ENCODE assay signal across 17 cellular contexts in genomic region chr17:4648741-4649140, GRCh38. TPM values are rescaled to one million over a fixed set of nuclear protein-coding genes. Genes with fewer than 3 reads are reported as not detected.
A peak's percentile ranks its signal among the peaks of the same experiment; 100 is the strongest.
DNase-seq lines count a peak whose midpoint lies in the region; ATAC-seq and TF ChIP-seq lines count a peak whose summit lies in the region.
"Had no signal": no experiment of that assay in that cellular context is flagged by ENCODE, and none has a peak within 500 bp of the region (broad histone marks: within the 10 kb centered on the region; RNA-seq: fewer than 3 reads in every experiment).

No MANE protein-coding gene starts in this region.

- no peaks in the 10 kb centered on the region for H3K4me1 Mint-ChIP-seq in CD8-positive, alpha-beta T cell (ENCODE audit: low read depth)
- no peaks in the 10 kb centered on the region for H3K4me1 Mint-ChIP-seq in activated T-helper 2 cell treated with anti-CD3 and anti-CD28 coated beads, Interferon-gamma antibody, Interleukin-2, Interleukin-4, amounts not matched to agents 10 μg/mL and 5 μg/mL and 100 μg/mL, durations not matched to agents 14 hours and 24 hours and 36 hours (ENCODE audit: low read depth)
- H3K4me1 Mint-ChIP-seq: naive B cell; stimulated activated effector memory CD8-positive, alpha-beta T cell treated with anti-CD3 and anti-CD28 coated beads, Interleukin-12 subunit alpha, Interleukin-12 subunit beta, amount 100 ng/mL, for 72 hours had no signal

- DNase-seq in DMS79 (lab: John Stamatoyannopoulos, UW) (peak; percentile 39), NCI-H2029 treated with DMSO at 0.1 percent for 48 hours (lab: John Stamatoyannopoulos, UW) (peak; percentile 94), OCI-M1 (lab: John Stamatoyannopoulos, UW) (peak; percentile 7), mucosa of descending colon (peak in 1 of 3 donors; percentile 82), GDM1 (lab: John Stamatoyannopoulos, UW) (no peak)
- no peak for DNase-seq in CD8-positive, alpha-beta T cell
- DNase-seq in activated T-helper 2 cell treated with anti-CD3 and anti-CD28 coated beads, Interferon-gamma antibody, Interleukin-2, Interleukin-4, amounts not matched to agents 10 μg/mL and 5 μg/mL and 100 μg/mL, durations not matched to agents 14 hours and 24 hours and 36 hours (ENCODE audit: low spot score) = no peak
- DNase-seq: activated naive CD4-positive, alpha-beta T cell treated with anti-CD3 and anti-CD28 coated beads, Interleukin-2, amount 50 U/mL, for 16 hours; GM23248; Karpas-422; naive B cell; stimulated activated CD4-positive, alpha-beta T cell treated with anti-CD3 and anti-CD28 coated beads, Interleukin-2, amount 100 ng/mL, for 48 hours had no signal

- POLR2A ChIA-PET in CD8-positive, alpha-beta T cell (lab: Charles Lee) = no interaction called here

- H3K27me3 Mint-ChIP-seq in CD8-positive, alpha-beta T cell (ENCODE audit: low read depth) = peaks cover 23% of the 10 kb centered on the region
- H3K27me3 Mint-ChIP-seq in activated T-helper 2 cell treated with anti-CD3 and anti-CD28 coated beads, Interferon-gamma antibody, Interleukin-2, Interleukin-4, amounts not matched to agents 10 μg/mL and 5 μg/mL and 100 μg/mL, durations not matched to agents 14 hours and 24 hours and 36 hours (ENCODE audit: low read depth) = peaks cover 45% of the 10 kb centered on the region

- no peak overlapping the region for H3K27ac Mint-ChIP-seq in CD8-positive, alpha-beta T cell
- H3K27ac Mint-ChIP-seq in activated T-helper 2 cell treated with anti-CD3 and anti-CD28 coated beads, Interferon-gamma antibody, Interleukin-2, Interleukin-4, amounts not matched to agents 10 μg/mL and 5 μg/mL and 100 μg/mL, durations not matched to agents 14 hours and 24 hours and 36 hours = no peak overlapping the region
- H3K27ac Mint-ChIP-seq: naive B cell; stimulated activated effector memory CD8-positive, alpha-beta T cell treated with anti-CD3 and anti-CD28 coated beads, Interleukin-12 subunit alpha, Interleukin-12 subunit beta, amount 100 ng/mL, for 72 hours had no signal

- no peak for TF ChIP-seq CTCF in mucosa of descending colon (IDR thresholded peaks at IDR 0.05)
- no peak for TF ChIP-seq CTCF in CD8-positive, alpha-beta T cell (IDR thresholded peaks at IDR 0.05)

- H3K9me3 ChIP-seq in mucosa of descending colon = no peaks in the 10 kb centered on the region
- no peaks in the 10 kb centered on the region for H3K9me3 ChIP-seq in CD8-positive, alpha-beta T cell (ENCODE audit: low read length)
- H3K9me3 ChIP-seq: SJSA1, vagina had no signal

- no peaks in the 10 kb centered on the region for H3K27me3 ChIP-seq in CD8-positive, alpha-beta T cell (ENCODE audit: insufficient read depth, low read length)
- H3K27me3 ChIP-seq: vagina had no signal

- no peaks in the 10 kb centered on the region for H3K9me3 Mint-ChIP-seq in CD8-positive, alpha-beta T cell
- no peaks in the 10 kb centered on the region for H3K9me3 Mint-ChIP-seq in activated T-helper 2 cell treated with anti-CD3 and anti-CD28 coated beads, Interferon-gamma antibody, Interleukin-2, Interleukin-4, amounts not matched to agents 10 μg/mL and 5 μg/mL and 100 μg/mL, durations not matched to agents 14 hours and 24 hours and 36 hours
- H3K9me3 Mint-ChIP-seq: stimulated activated effector memory CD8-positive, alpha-beta T cell treated with anti-CD3 and anti-CD28 coated beads, Interleukin-12 subunit alpha, Interleukin-12 subunit beta, amount 100 ng/mL, for 72 hours had no signal

- H3K36me3 Mint-ChIP-seq in CD8-positive, alpha-beta T cell = no peaks in the 10 kb centered on the region
- no peaks in the 10 kb centered on the region for H3K36me3 Mint-ChIP-seq in activated T-helper 2 cell treated with anti-CD3 and anti-CD28 coated beads, Interferon-gamma antibody, Interleukin-2, Interleukin-4, amounts not matched to agents 10 μg/mL and 5 μg/mL and 100 μg/mL, durations not matched to agents 14 hours and 24 hours and 36 hours (ENCODE audit: low read depth)
- H3K36me3 Mint-ChIP-seq: naive B cell; stimulated activated effector memory CD8-positive, alpha-beta T cell treated with anti-CD3 and anti-CD28 coated beads, Interleukin-12 subunit alpha, Interleukin-12 subunit beta, amount 100 ng/mL, for 72 hours had no signal

- intact Hi-C loops in mucosa of descending colon (cut with DNase I, micrococcal nuclease) = no loop called here
- intact Hi-C loops in CD8-positive, alpha-beta T cell (cut with DNase I, micrococcal nuclease) = no loop called here
- intact Hi-C loops in activated T-helper 2 cell treated with anti-CD3 and anti-CD28 coated beads, Interferon-gamma antibody, Interleukin-2, Interleukin-4, amounts not matched to agents 10 μg/mL and 5 μg/mL and 100 μg/mL, durations not matched to agents 14 hours and 24 hours and 36 hours (cut with micrococcal nuclease) = no loop called here

- no peaks in the 10 kb centered on the region for H3K36me3 ChIP-seq in mucosa of descending colon (ENCODE audit: low read depth)
- no peaks in the 10 kb centered on the region for H3K36me3 ChIP-seq in CD8-positive, alpha-beta T cell (ENCODE audit: insufficient read depth, low read length)
- H3K36me3 ChIP-seq: SJSA1, vagina had no signal

- H3K4me3 ChIP-seq in mucosa of descending colon = no peak overlapping the region
- H3K4me3 ChIP-seq in CD8-positive, alpha-beta T cell (ENCODE audit: low read depth, low read length) = no peak overlapping the region
- H3K4me3 ChIP-seq: GM23248, SJSA1, vagina had no signal

- H3K27ac ChIP-seq in CD8-positive, alpha-beta T cell (ENCODE audit: low read depth, low read length) = no peak overlapping the region
- H3K27ac ChIP-seq: GM23248, SJSA1, vagina had no signal

- ATAC-seq in mucosa of descending colon (peak; percentile 94), GM18867 (IDR thresholded peaks at IDR 0.05; ENCODE audit: unreplicated experiment) (no peak)
- ATAC-seq in CD8-positive, alpha-beta T cell = no peak
- ATAC-seq: stimulated activated effector memory CD8-positive, alpha-beta T cell treated with anti-CD3 and anti-CD28 coated beads, Interleukin-12 subunit alpha, Interleukin-12 subunit beta, amount 100 ng/mL, for 72 hours had no signal

- peaks cover 10% of the 10 kb centered on the region for H3K4me1 ChIP-seq in mucosa of descending colon (ENCODE audit: low read depth)
- H3K4me1 ChIP-seq in CD8-positive, alpha-beta T cell (ENCODE audit: insufficient read depth, low read length) = no peaks in the 10 kb centered on the region
- H3K4me1 ChIP-seq: SJSA1, vagina had no signal

- no peak overlapping the region for H3K4me3 Mint-ChIP-seq in CD8-positive, alpha-beta T cell
- H3K4me3 Mint-ChIP-seq in activated T-helper 2 cell treated with anti-CD3 and anti-CD28 coated beads, Interferon-gamma antibody, Interleukin-2, Interleukin-4, amounts not matched to agents 10 μg/mL and 5 μg/mL and 100 μg/mL, durations not matched to agents 14 hours and 24 hours and 36 hours (ENCODE audit: low read depth) = no peak overlapping the region
- H3K4me3 Mint-ChIP-seq: naive B cell; stimulated activated effector memory CD8-positive, alpha-beta T cell treated with anti-CD3 and anti-CD28 coated beads, Interleukin-12 subunit alpha, Interleukin-12 subunit beta, amount 100 ng/mL, for 72 hours had no signal

- CTCF ChIA-PET in CD8-positive, alpha-beta T cell (lab: Charles Lee) = no interaction called here

RNA-seq across cellular contexts. Expression of gene ALOX15, which starts 7.3 kb away (rescaled TPM):
- total RNA-seq in mucosa of descending colon = 1 to 10 TPM in 1 of 3 donors, under 1 TPM in 2; 0.10 to 1.7 (median 0.23) TPM
- total RNA-seq in CD8-positive, alpha-beta T cell = not detected
- total RNA-seq in activated T-helper 2 cell treated with anti-CD3 and anti-CD28 coated beads, Interferon-gamma antibody, Interleukin-2, Interleukin-4, amounts not matched to agents 10 μg/mL and 5 μg/mL and 100 μg/mL, durations not matched to agents 14 hours and 24 hours and 36 hours = not detected in 2 replicates
- total RNA-seq: frontal cortex, GM23248, SJSA1, vagina had no signal

RNA-seq across cellular contexts. Expression of gene PELP1, which starts 55.2 kb away (rescaled TPM):
- total RNA-seq in mucosa of descending colon = 10 to 100 TPM; 30.1 to 51.2 (median 35.6) TPM
- 10 to 100 TPM; 45.7 to 49.3 TPM for total RNA-seq in CD8-positive, alpha-beta T cell
- 115 and 116 TPM in 2 replicates for total RNA-seq in activated T-helper 2 cell treated with anti-CD3 and anti-CD28 coated beads, Interferon-gamma antibody, Interleukin-2, Interleukin-4, amounts not matched to agents 10 μg/mL and 5 μg/mL and 100 μg/mL, durations not matched to agents 14 hours and 24 hours and 36 hours

Comparison
In these comparisons a context has a peak if more than half of its experiments do, and no peak if none do; other contexts are left out.
1. DNase-seq: peak in DMS79 (single experiment), NCI-H2029 treated with DMSO at 0.1 percent for 48 hours (single experiment) and OCI-M1 (single experiment); none in GDM1 (single experiment), CD8-positive, alpha-beta T cell (0 of 7) and activated T-helper 2 cell treated with anti-CD3 and anti-CD28 coated beads, Interferon-gamma antibody, Interleukin-2, Interleukin-4, amounts not matched to agents 10 μg/mL and 5 μg/mL and 100 μg/mL, durations not matched to agents 14 hours and 24 hours and 36 hours (single experiment).